In genomic region chr3:16825617-16826204, GRCh38 we compare ENCODE assay signal across 23 cellular contexts. TPM values are rescaled to one million over a fixed set of nuclear protein-coding genes. Genes with fewer than 3 reads are reported as not detected.
DNase-seq lines count a peak whose midpoint lies in the region; ATAC-seq and TF ChIP-seq lines count a peak whose summit lies in the region.
"Had no signal": no experiment of that assay in that cellular context is flagged by ENCODE, and none has a peak within 500 bp of the region (broad histone marks: within the 10 kb centered on the region; RNA-seq: fewer than 3 reads in every experiment).

No MANE protein-coding gene starts in this region.

- no peaks in the 10 kb centered on the region for H3K36me3 Mint-ChIP-seq in nephron (ENCODE audit: low read depth)
- H3K36me3 Mint-ChIP-seq: CD8-positive, alpha-beta memory T cell had no signal

- no peak for DNase-seq in heart right ventricle
- DNase-seq in right atrium auricular region (ENCODE audit: low spot score) = no peak
- DNase-seq in fibroblast of peridontal ligament (ENCODE audit: extremely low read depth) = peak; percentile 38
- DNase-seq in aorta = no peak
- no peak for DNase-seq in NCI-H1092 (lab: John Stamatoyannopoulos, UW)
- DNase-seq: Calu3; CD8-positive, alpha-beta memory T cell; DMS153; GOT3; HCEC 1CT; NCI-H1417; NCI-H1694 treated with DMSO at 0.1 percent for 48 hours; NCI-H2081 treated with DMSO at 0.1 percent for 48 hours; NCI-H2171 treated with DMSO at 0.1 percent for 48 hours; NCI-H526; OCI-M1; SHP77 had no signal

- H3K4me3 ChIP-seq in heart right ventricle = no peak overlapping the region
- no peak overlapping the region for H3K4me3 ChIP-seq in right atrium auricular region
- H3K4me3 ChIP-seq in aorta (ENCODE audit: low read length in 2 of 2) = no peak overlapping the region

- H3K27me3 ChIP-seq in heart right ventricle = no peaks in the 10 kb centered on the region
- H3K27me3 ChIP-seq in right atrium auricular region = no peaks in the 10 kb centered on the region
- no peaks in the 10 kb centered on the region for H3K27me3 ChIP-seq in aorta (ENCODE audit: control insufficient read depth in 1 of 2, insufficient read depth in 2 of 2, low read length in 1 of 2)

- 53 to 63% methylated on average over 5 of the region's 5 CpGs for WGBS in heart right ventricle, 2 donors
- WGBS in aorta, 2 donors = 9 to 11% methylated on average over 5 of the region's 5 CpGs

- peak overlapping the region in 2 of 3 experiments; percentile 72 to 87 for H3K27ac Mint-ChIP-seq in nephron
- H3K27ac Mint-ChIP-seq: IgD-negative memory B cell had no signal

- intact Hi-C loops in heart right ventricle (cut with DNase I) = loop anchor here in 3 of 10 donors (2.0 to 10.0 kb wide), 3 partner anchors 205 to 211 kb away; no protein-coding TSS in a partner anchor
- intact Hi-C loops in aorta (cut with DNase I) = no loop called here

- TF ChIP-seq CTCF in heart right ventricle (IDR thresholded peaks at IDR 0.05) = no peak
- no peak for TF ChIP-seq CTCF in right atrium auricular region (IDR thresholded peaks at IDR 0.05)
- no peak for TF ChIP-seq CTCF in nephron (IDR thresholded peaks at IDR 0.05; ENCODE audit: unreplicated experiment in 3 of 3)

- no peaks in the 10 kb centered on the region for H3K27me3 Mint-ChIP-seq in nephron (ENCODE audit: low read depth)
- H3K27me3 Mint-ChIP-seq: CD8-positive, alpha-beta memory T cell; IgD-negative memory B cell had no signal

- H3K4me1 Mint-ChIP-seq in nephron = peaks cover 15% of the 10 kb centered on the region

- no peak overlapping the region for H3K4me3 Mint-ChIP-seq in nephron
- H3K4me3 Mint-ChIP-seq: CD8-positive, alpha-beta memory T cell; IgD-negative memory B cell had no signal

- H3K36me3 ChIP-seq in heart right ventricle = no peaks in the 10 kb centered on the region
- H3K36me3 ChIP-seq in right atrium auricular region = no peaks in the 10 kb centered on the region
- H3K36me3 ChIP-seq in aorta (ENCODE audit: control insufficient read depth in 1 of 2, insufficient read depth in 2 of 2, low read length in 1 of 2) = no peaks in the 10 kb centered on the region

- H3K27ac ChIP-seq in heart right ventricle = no peak overlapping the region
- H3K27ac ChIP-seq in right atrium auricular region = no peak overlapping the region
- H3K27ac ChIP-seq in aorta (ENCODE audit: low read depth in 1 of 2, low read length in 2 of 2) = no peak overlapping the region
- H3K27ac ChIP-seq: C4-2B had no signal

- H3K9me3 ChIP-seq in heart right ventricle = no peaks in the 10 kb centered on the region
- H3K9me3 ChIP-seq in right atrium auricular region = no peaks in the 10 kb centered on the region
- no peaks in the 10 kb centered on the region for H3K9me3 ChIP-seq in aorta (ENCODE audit: control insufficient read depth, low read length)

- H3K4me1 ChIP-seq in heart right ventricle = peaks cover 0 to 12% (median 0%) of the 10 kb centered on the region in 9 donors
- peaks cover 0 to 8% of the 10 kb centered on the region in 2 donors for H3K4me1 ChIP-seq in right atrium auricular region
- H3K4me1 ChIP-seq in aorta (ENCODE audit: control insufficient read depth in 1 of 2, insufficient read depth in 2 of 2, low read length in 2 of 2) = peaks cover 0 to 7% of the 10 kb centered on the region in 2 donors

- peak in 5 of 8 donors; percentile 39 to 58 (median 44) for ATAC-seq in heart right ventricle
- peak; percentile 67 for ATAC-seq in aorta (ENCODE audit: low FRiP score)
- ATAC-seq in GM21515 (IDR thresholded peaks at IDR 0.05; ENCODE audit: unreplicated experiment) = no peak
- no peak for ATAC-seq in HG02970 (IDR thresholded peaks at IDR 0.05; ENCODE audit: low FRiP score, unreplicated experiment)

- peaks cover 2% of the 10 kb centered on the region for H3K9me3 Mint-ChIP-seq in nephron
- H3K9me3 Mint-ChIP-seq: CD8-positive, alpha-beta memory T cell; IgD-negative memory B cell had no signal

RNA-seq across cellular contexts. Expression of gene PLCL2, which starts 59.0 kb away (rescaled TPM):
- total RNA-seq in heart right ventricle (10 to 100 TPM; 35.5 to 79.8 (median 57.0) TPM), right atrium auricular region (10 to 100 TPM; 32.4 to 35.2 TPM), aorta (10 to 100 TPM; 10.5 to 16.7 TPM)
- polyA plus RNA-seq in heart right ventricle (10 to 100 TPM in 1 of 2 donors, 1 to 10 TPM in 1; 8.7 to 12.8 TPM), aorta (1 to 10 TPM; 2.1 to 3.4 TPM)
- total RNA-seq: G401 had no signal

Comparison
In these comparisons a context has a peak if more than half of its experiments do, and no peak if none do; other contexts are left out.
1. ATAC-seq: peak in heart right ventricle (5 of 8) and aorta (single experiment); none in GM21515 (single experiment) and HG02970 (single experiment).